ENCODE assay signal across 8 cellular contexts in the genomic region with DNA sequence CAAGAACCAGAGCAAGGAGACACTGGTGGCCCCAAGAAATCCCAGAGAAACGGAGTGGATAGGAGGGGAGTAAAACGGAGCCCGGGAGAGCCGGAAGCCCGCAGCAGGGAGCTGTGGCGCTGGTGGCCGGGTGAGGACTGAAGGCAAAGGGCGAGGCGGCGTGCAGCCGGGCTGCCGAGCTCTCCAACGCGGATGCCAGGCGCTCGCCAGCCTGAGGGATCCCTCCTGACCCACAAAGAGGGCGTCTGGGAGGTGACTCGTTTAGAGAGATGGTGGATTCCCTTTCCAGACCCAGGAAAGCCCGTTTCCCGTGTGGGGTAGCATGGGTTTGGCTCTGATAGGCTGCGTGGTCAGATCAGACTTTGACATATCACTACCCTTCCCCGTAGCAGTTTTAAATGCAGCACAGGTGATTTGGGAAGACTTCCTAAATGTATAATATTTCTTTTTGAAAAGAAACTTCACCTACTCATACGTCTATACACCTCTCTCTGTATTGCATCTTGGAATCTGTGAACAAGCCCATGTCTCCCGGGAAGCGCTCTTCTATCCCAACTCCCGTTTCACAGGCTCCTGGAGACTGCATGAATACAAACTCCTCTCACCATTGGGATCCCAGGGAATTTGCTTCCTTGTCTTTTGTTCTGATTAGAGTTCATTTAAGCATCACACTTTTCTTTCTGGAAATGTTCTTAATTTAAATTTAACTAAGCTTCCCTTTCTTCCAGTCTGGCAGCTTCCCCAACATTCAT.
A peak's percentile ranks its signal among the peaks of the same experiment; 100 is the strongest.
DNase-seq lines count a peak whose midpoint lies in the region; ATAC-seq and TF ChIP-seq lines count a peak whose summit lies in the region.

No MANE protein-coding gene starts in this region.

- no peaks in the 10 kb centered on the region for H3K36me3 Mint-ChIP-seq in endodermal cell (ENCODE audit: low read depth)

- peaks cover 47% of the 10 kb centered on the region for H3K27me3 Mint-ChIP-seq in endodermal cell (ENCODE audit: insufficient read depth)

- peak overlapping the region; percentile 81 for H3K4me3 ChIP-seq in GM06990 (replicated peaks; ENCODE audit: low read depth, low read length)
- H3K4me3 ChIP-seq in endodermal cell (ENCODE audit: low read length) = peak overlapping the region; percentile 85
- peak overlapping the region; percentile 70 to 75 for H3K4me3 ChIP-seq in muscle layer of colon (ENCODE audit: low read depth in 1 of 2, low read length in 2 of 2)
- peak overlapping the region; percentile 64 to 95 (median 73) for H3K4me3 ChIP-seq in upper lobe of left lung

- peak overlapping the region; percentile 72 for H3K4me3 Mint-ChIP-seq in endodermal cell

- peaks cover 4% of the 10 kb centered on the region for H3K36me3 ChIP-seq in GM06990 (ENCODE audit: control insufficient read depth, insufficient read depth, low read length)
- H3K36me3 ChIP-seq in endodermal cell (ENCODE audit: control insufficient read depth, insufficient read depth, low read length) = no peaks in the 10 kb centered on the region
- no peaks in the 10 kb centered on the region for H3K36me3 ChIP-seq in muscle layer of colon (ENCODE audit: insufficient read depth, low read length)
- H3K36me3 ChIP-seq in upper lobe of left lung = peaks cover 0 to 3% (median 0%) of the 10 kb centered on the region in 4 donors

- TF ChIP-seq POLR2A in upper lobe of left lung (IDR thresholded peaks at IDR 0.05) = peak in 1 of 4 donors; percentile 30

- H3K4me1 ChIP-seq in endodermal cell (ENCODE audit: control insufficient read depth, insufficient read depth, low read length) = no peaks in the 10 kb centered on the region
- H3K4me1 ChIP-seq in muscle layer of colon (ENCODE audit: insufficient read depth, low read length) = peaks cover 6% of the 10 kb centered on the region
- peaks cover 23 to 34% (median 28%) of the 10 kb centered on the region in 4 donors for H3K4me1 ChIP-seq in upper lobe of left lung

- WGBS in endodermal cell (ENCODE audit: insufficient coverage in 1 of 2, insufficient read length in 1 of 2), 2 experiments = 5 to 17% methylated on average over 4 to 26 of the region's 26 CpGs
- WGBS in upper lobe of left lung, 2 donors = 10 to 12% methylated on average over 25 to 26 of the region's 26 CpGs

- TF ChIP-seq CTCF in GM06990 (IDR thresholded peaks at IDR 0.05; ENCODE audit: insufficient read depth, low read length, poor library complexity, severe bottlenecking) = no peak
- TF ChIP-seq CTCF in endodermal cell (conservative IDR thresholded peaks at IDR 0.05) = no peak
- no peak for TF ChIP-seq CTCF in upper lobe of left lung (IDR thresholded peaks at IDR 0.05)

- H3K4me1 Mint-ChIP-seq in endodermal cell = peaks cover 17% of the 10 kb centered on the region

- H3K27ac ChIP-seq in endodermal cell (ENCODE audit: low read depth, low read length) (no peak overlapping the region), muscle layer of colon (ENCODE audit: low read depth, low read length) (no peak overlapping the region), upper lobe of left lung (peak overlapping the region; percentile 79 to 91 (median 88))

- no peak for TF ChIP-seq EP300 in upper lobe of left lung (IDR thresholded peaks at IDR 0.05)

- ATAC-seq in HG02981 (IDR thresholded peaks at IDR 0.05; ENCODE audit: unreplicated experiment) (peak; percentile 15), upper lobe of left lung (ENCODE audit: low FRiP score in 2 of 2) (peak; percentile 38 to 42), HG03135 (IDR thresholded peaks at IDR 0.05; ENCODE audit: unreplicated experiment) (no peak)

- no peak overlapping the region for H3K27ac Mint-ChIP-seq in endodermal cell

- no peaks in the 10 kb centered on the region for H3K9me3 ChIP-seq in endodermal cell (ENCODE audit: control insufficient read depth, low read length)
- H3K9me3 ChIP-seq in muscle layer of colon (ENCODE audit: low read length) = no peaks in the 10 kb centered on the region
- H3K9me3 ChIP-seq in upper lobe of left lung = no peaks in the 10 kb centered on the region

- H3K27me3 ChIP-seq in GM06990 (replicated peaks; ENCODE audit: control insufficient read depth, insufficient read depth, low read length) (no peaks in the 10 kb centered on the region), endodermal cell (ENCODE audit: control insufficient read depth, insufficient read depth, low read length, poor library complexity, severe bottlenecking) (peaks cover 41% of the 10 kb centered on the region), muscle layer of colon (ENCODE audit: control insufficient read depth in 1 of 2, insufficient read depth in 2 of 2, low read length in 2 of 2) (peaks cover 0 to 5% of the 10 kb centered on the region in 2 donors), upper lobe of left lung (no peaks in the 10 kb centered on the region)

- H3K9ac ChIP-seq in endodermal cell (ENCODE audit: extremely low read depth, low read length, poor library complexity, severe bottlenecking) (no peak overlapping the region), muscle layer of colon (ENCODE audit: low read length) (peak overlapping the region; percentile 36)

- no peaks in the 10 kb centered on the region for H3K9me3 Mint-ChIP-seq in endodermal cell

- DNase-seq in GM06990 (ENCODE audit: extremely low read depth, insufficient read length) (no peak), T-helper 9 cell (peak; percentile 2), endodermal cell (peak; percentile 81), upper lobe of left lung (peak in 1 of 2 donors; percentile 85), inferior parietal cortex (ENCODE audit: extremely low spot score) (no peak)

Comparison
In these comparisons a context has a peak if more than half of its experiments do, and no peak if none do; other contexts are left out.
1. DNase-seq: peak in T-helper 9 cell (single experiment) and endodermal cell (single experiment); none in GM06990 (single experiment) and inferior parietal cortex (single experiment).
2. H3K27ac ChIP-seq: peak in upper lobe of left lung (4 of 4); none in endodermal cell (single experiment) and muscle layer of colon (single experiment).
3. Peak in every context shown above with its lines, with median percentiles within 50 percentile points of each other: H3K4me3 ChIP-seq.